ENCODE assay signal across 1 cellular context in the genomic region with DNA sequence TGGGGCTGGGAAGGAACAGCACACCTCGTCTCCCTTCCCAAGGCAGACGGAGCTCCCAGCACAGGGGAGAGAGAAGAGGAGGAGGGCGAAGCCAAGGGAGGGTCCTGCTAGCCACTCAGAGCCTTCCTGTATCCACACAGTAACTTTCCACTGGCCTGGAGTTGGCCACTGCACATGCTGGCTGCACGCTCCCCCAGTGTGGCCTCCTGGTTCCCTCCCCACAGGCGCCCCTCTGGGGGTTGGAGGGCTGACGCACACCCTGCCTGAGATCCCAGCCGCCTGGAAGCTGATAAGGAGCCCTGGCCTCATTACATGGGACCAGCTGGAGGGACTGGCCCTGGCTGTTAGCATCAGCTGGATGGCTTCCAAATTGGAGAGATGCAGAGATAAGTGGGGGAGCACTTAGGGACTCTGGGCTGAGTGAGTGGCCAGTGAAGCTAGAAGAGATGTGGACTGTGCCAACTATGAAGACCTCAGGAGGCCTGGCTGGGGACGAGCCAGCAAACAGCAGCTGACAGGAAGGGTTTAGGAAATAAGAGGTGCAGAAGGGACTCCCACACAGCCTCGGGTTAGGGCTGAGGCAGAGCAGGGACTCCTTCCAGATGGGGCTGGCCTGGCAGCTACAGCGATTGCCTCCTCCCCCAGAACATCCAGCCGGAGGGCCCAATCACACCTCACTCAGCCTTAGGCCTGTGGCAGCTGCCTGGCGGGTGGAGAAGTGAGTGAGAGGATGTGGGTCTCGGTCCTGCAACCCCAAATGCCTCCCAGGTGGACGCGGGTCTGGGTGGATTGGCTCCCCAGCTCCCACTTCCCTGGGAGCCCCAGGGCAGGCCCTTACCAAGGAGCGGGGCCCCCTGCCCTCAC.
TF ChIP-seq lines count a peak whose summit lies in the region.

No MANE protein-coding gene starts in this region.

TF ChIP-seq in HEK293T, 16 proteins besides CTCF, POLR2A, EP300 and RAD21 (continued from another document):
- TF ChIP-seq PKNOX1 (IDR thresholded peaks at IDR 0.05) = no peak
- TF ChIP-seq CTBP1 (IDR thresholded peaks at IDR 0.05; ENCODE audit: borderline replicate concordance) = no peak
